In genomic region chr6:35717449-35718353, GRCh38 we compare ENCODE assay signal across 11 cellular contexts. TPM values are rescaled to one million over a fixed set of nuclear protein-coding genes. Genes with fewer than 3 reads are reported as not detected.
DNase-seq lines count a peak whose midpoint lies in the region; ATAC-seq and TF ChIP-seq lines count a peak whose summit lies in the region.
"Had no signal": no experiment of that assay in that cellular context is flagged by ENCODE, and none has a peak within 500 bp of the region (broad histone marks: within the 10 kb centered on the region; RNA-seq: fewer than 3 reads in every experiment).

No MANE protein-coding gene starts in this region.

- H3K4me3 ChIP-seq in iPS-20b (ENCODE audit: low read length) (no peak overlapping the region), tibial artery (no peak overlapping the region), PC-3 (ENCODE audit: low read length) (no peak overlapping the region)

- no peaks in the 10 kb centered on the region for H3K9me2 ChIP-seq in PC-3 (replicated peaks; ENCODE audit: low read length)

- peak overlapping the region; percentile 91 for H3K27ac Mint-ChIP-seq in activated naive CD4-positive, alpha-beta T cell treated with anti-CD3 and anti-CD28 coated beads for 36 hours
- peak overlapping the region; percentile 89 for H3K27ac Mint-ChIP-seq in activated B cell treated with CpG ODN at 0.5 μM for 24 hours

- H3K36me3 ChIP-seq in iPS-20b (ENCODE audit: insufficient read depth, low read depth, low read length), result no peaks in the 10 kb centered on the region
- H3K36me3 ChIP-seq in tibial artery, result no peaks in the 10 kb centered on the region
- no peaks in the 10 kb centered on the region for H3K36me3 ChIP-seq in PC-3 (ENCODE audit: low read depth, low read length)
- H3K36me3 ChIP-seq: neutrophil had no signal

- no peak overlapping the region for H3K4me2 ChIP-seq in PC-3 (ENCODE audit: low read length)

- H2AFZ ChIP-seq in PC-3 (ENCODE audit: low read length), result no peak overlapping the region

- peak overlapping the region; percentile 37; the same call in 1 of the 2 replicates for H3K9ac ChIP-seq in iPS-20b (ENCODE audit: low read depth, low read length)
- no peak overlapping the region for H3K9ac ChIP-seq in PC-3 (ENCODE audit: low read length)

- H3K9me3 ChIP-seq in iPS-20b (ENCODE audit: insufficient read depth, low read depth, low read length) (no peaks in the 10 kb centered on the region), tibial artery (no peaks in the 10 kb centered on the region), PC-3 (ENCODE audit: low read length) (no peaks in the 10 kb centered on the region)
- H3K9me3 ChIP-seq: neutrophil had no signal

- POLR2A ChIA-PET in activated B cell treated with CpG ODN at 0.5 μM for 24 hours (lab: Charles Lee) (interaction anchor here (3.0 to 4.7 kb wide), 2 partner anchors 10 to 14 kb away, joined by 23 to 31 read pairs; no protein-coding TSS in a partner anchor), PC-3 (lab: Charles Lee; ENCODE audit: unreplicated experiment) (no interaction called here)

- CTCF ChIA-PET in activated naive CD4-positive, alpha-beta T cell treated with anti-CD3 and anti-CD28 coated beads for 36 hours (lab: Charles Lee), result interaction anchor here (1.0 to 2.1 kb wide), 4 partner anchors 11 to 133 kb away, joined by 3 to 8 read pairs (median 4); no protein-coding TSS in a partner anchor
- CTCF ChIA-PET in activated B cell treated with CpG ODN at 0.5 μM for 24 hours (lab: Charles Lee) (interaction anchor here (0.8 to 1.5 kb wide), 2 partner anchors 15 to 133 kb away, joined by 3 to 6 read pairs; no protein-coding TSS in a partner anchor), PC-3 (lab: Charles Lee) (no interaction called here)

- H3K27ac ChIP-seq in iPS-20b (ENCODE audit: low read length) (no peak overlapping the region), tibial artery (peak overlapping the region; percentile 75 to 97), PC-3 (ENCODE audit: low read length) (no peak overlapping the region)
- H3K27ac ChIP-seq: neutrophil had no signal

- peak; percentile 59 for DNase-seq in activated naive CD4-positive, alpha-beta T cell treated with anti-CD3 and anti-CD28 coated beads for 36 hours
- no peak for DNase-seq in activated naive CD4-positive, alpha-beta T cell treated with anti-CD3 and anti-CD28 coated beads, Interleukin-2, amount 50 U/mL, for 16 hours
- DNase-seq in activated B cell treated with CpG ODN at 0.5 μM for 24 hours, result no peak
- DNase-seq in tibial artery, result peak in 1 of 2 donors; percentile 52
- DNase-seq in NCI-H748 treated with DMSO at 0.1 percent for 48 hours (lab: John Stamatoyannopoulos, UW), result no peak
- DNase-seq in PC-3, result no peak
- DNase-seq: cortex of kidney, NCI-H1105 treated with DMSO at 0.1 percent for 48 hours had no signal

- H4K20me1 ChIP-seq in PC-3 (ENCODE audit: low read length), result no peaks in the 10 kb centered on the region

- intact Hi-C loops in activated naive CD4-positive, alpha-beta T cell treated with anti-CD3 and anti-CD28 coated beads for 36 hours (cut with micrococcal nuclease), result loop anchor here (5.0 kb wide), 1 partner anchor 725 kb away; the partner anchor contains the start of genes KCTD20 and PXT1
- intact Hi-C loops in activated B cell treated with CpG ODN at 0.5 μM for 24 hours (cut with micrococcal nuclease), result loop anchor here (2.0 kb wide), 1 partner anchor 29 kb away; the partner anchor contains the start of gene FKBP5
- intact Hi-C loops in tibial artery (cut with DNase I; ENCODE audit: low total_unique reads), result no loop called here
- intact Hi-C loops in PC-3 (cut with micrococcal nuclease), result no loop called here

- H3K36me3 Mint-ChIP-seq in activated naive CD4-positive, alpha-beta T cell treated with anti-CD3 and anti-CD28 coated beads for 36 hours (ENCODE audit: low read depth), result peaks cover 3% of the 10 kb centered on the region
- H3K36me3 Mint-ChIP-seq in activated B cell treated with CpG ODN at 0.5 μM for 24 hours (ENCODE audit: low read depth), result no peaks in the 10 kb centered on the region

- H3K27me3 Mint-ChIP-seq in activated naive CD4-positive, alpha-beta T cell treated with anti-CD3 and anti-CD28 coated beads for 36 hours (ENCODE audit: low read depth), result no peaks in the 10 kb centered on the region
- no peaks in the 10 kb centered on the region for H3K27me3 Mint-ChIP-seq in activated B cell treated with CpG ODN at 0.5 μM for 24 hours

- no TSS peak for BruUV-seq in PC-3 (replicated peaks; lab: Mats Ljungman, UMichigan)

- H3K4me1 ChIP-seq in iPS-20b (ENCODE audit: insufficient read depth, low read length) (peaks cover 32% of the 10 kb centered on the region), tibial artery (peaks cover 0 to 52% (median 44%) of the 10 kb centered on the region in 4 donors), PC-3 (ENCODE audit: insufficient read depth, low read length) (no peaks in the 10 kb centered on the region)

- H3K4me3 Mint-ChIP-seq in activated naive CD4-positive, alpha-beta T cell treated with anti-CD3 and anti-CD28 coated beads for 36 hours, result peak overlapping the region; percentile 80
- H3K4me3 Mint-ChIP-seq in activated B cell treated with CpG ODN at 0.5 μM for 24 hours, result no peak overlapping the region

- H3K27me3 ChIP-seq in iPS-20b (ENCODE audit: insufficient read depth, low read length) (0 out of 2 replicates have a peak, but pooled peaks cover 3% of the 10 kb centered on the region), tibial artery (no peaks in the 10 kb centered on the region), PC-3 (ENCODE audit: low read length) (no peaks in the 10 kb centered on the region)
- H3K27me3 ChIP-seq: neutrophil had no signal

- no peak for ATAC-seq in activated B cell treated with CpG ODN at 0.5 μM for 24 hours (ENCODE audit: low read depth)
- ATAC-seq in PC-3, result no peak
- no peak for ATAC-seq in GM21526 (IDR thresholded peaks at IDR 0.05; ENCODE audit: low FRiP score, unreplicated experiment)

- peaks cover 4% of the 10 kb centered on the region for H3K9me3 Mint-ChIP-seq in activated naive CD4-positive, alpha-beta T cell treated with anti-CD3 and anti-CD28 coated beads for 36 hours
- H3K9me3 Mint-ChIP-seq in activated B cell treated with CpG ODN at 0.5 μM for 24 hours, result no peaks in the 10 kb centered on the region

- H3F3A ChIP-seq in PC-3 (ENCODE audit: low read length, unreplicated experiment), result no peaks in the 10 kb centered on the region

- H3K4me1 Mint-ChIP-seq in activated naive CD4-positive, alpha-beta T cell treated with anti-CD3 and anti-CD28 coated beads for 36 hours (ENCODE audit: low read depth), result peaks cover 66% of the 10 kb centered on the region
- H3K4me1 Mint-ChIP-seq in activated B cell treated with CpG ODN at 0.5 μM for 24 hours, result peaks cover 50% of the 10 kb centered on the region

- no peaks in the 10 kb centered on the region for H3K79me2 ChIP-seq in PC-3 (ENCODE audit: low read length)

- TF ChIP-seq CTCF in activated B cell treated with CpG ODN at 0.5 μM for 24 hours (IDR thresholded peaks at IDR 0.05) (no peak), tibial artery (IDR thresholded peaks at IDR 0.05) (no peak), PC-3 (conservative IDR thresholded peaks at IDR 0.05; ENCODE audit: low read depth, low read length) (no peak)

RNA-seq across cellular contexts. Expression of gene ARMC12, which starts 19.1 kb away (rescaled TPM):
- total RNA-seq in activated naive CD4-positive, alpha-beta T cell treated with anti-CD3 and anti-CD28 coated beads for 36 hours, result 1 to 10 TPM; 3.1 to 3.9 TPM
- total RNA-seq in activated B cell treated with CpG ODN at 0.5 μM for 24 hours (0.89 and 1.1 TPM in 2 replicates), PC-3 (2014; rRNA removed) (0.75 TPM in 1 of 2 replicates, not detected in the other)

RNA-seq across cellular contexts. Expression of gene FKBP5, which starts 29.0 kb away (rescaled TPM):
- total RNA-seq in activated naive CD4-positive, alpha-beta T cell treated with anti-CD3 and anti-CD28 coated beads for 36 hours, result 100 to 1,000 TPM; 202 to 208 TPM
- total RNA-seq in activated B cell treated with CpG ODN at 0.5 μM for 24 hours (17.1 TPM in 2 replicates), PC-3 (2014; rRNA removed) (11.9 and 12.4 TPM in 2 replicates)

RNA-seq across cellular contexts. Expression of gene CLPSL2, which starts 58.7 kb away (rescaled TPM):
- not detected for total RNA-seq in activated naive CD4-positive, alpha-beta T cell treated with anti-CD3 and anti-CD28 coated beads for 36 hours
- total RNA-seq in activated B cell treated with CpG ODN at 0.5 μM for 24 hours, result not detected in 2 replicates
- not detected in 2 replicates for total RNA-seq in PC-3 (2014; rRNA removed)

Comparison
In these comparisons a context has a peak if more than half of its experiments do, and no peak if none do; other contexts are left out.
1. H3K27ac ChIP-seq: peak in tibial artery (2 of 2); none in iPS-20b (single experiment) and PC-3 (single experiment).
2. RNA of gene FKBP5, which starts 29.0 kb away (total RNA-seq): 202 to 208 TPM in activated naive CD4-positive, alpha-beta T cell treated with anti-CD3 and anti-CD28 coated beads for 36 hours; 17.1 TPM in activated B cell treated with CpG ODN at 0.5 μM for 24 hours and 11.9 to 12.4 TPM in PC-3; every median in the first group is over 10 times any median in the second.
3. intact Hi-C loops: an anchor here in activated naive CD4-positive, alpha-beta T cell treated with anti-CD3 and anti-CD28 coated beads for 36 hours (5.0 kb wide) and activated B cell treated with CpG ODN at 0.5 μM for 24 hours (2.0 kb wide); none called in tibial artery and PC-3.